In genomic region chr5:131426011-131426410, GRCh38 we compare ENCODE assay signal across 1 cellular context.
TF ChIP-seq lines count a peak whose summit lies in the region.

No MANE protein-coding gene starts in this region.

TF ChIP-seq in K562, 482 proteins besides CTCF, POLR2A, EP300 and RAD21 (continued from another document):
- no peak for TF ChIP-seq ZNF764 (CRISPR knock-in tag; IDR thresholded peaks at IDR 0.05; ENCODE audit: low read depth)
- no peak for TF ChIP-seq PBX2 (CRISPR knock-in tag; IDR thresholded peaks at IDR 0.05; ENCODE audit: low read depth)
- no peak for TF ChIP-seq PBX2 (tag; conservative IDR thresholded peaks at IDR 0.05; ENCODE audit: low read depth)
- TF ChIP-seq ILF3 (IDR thresholded peaks at IDR 0.05; ENCODE audit: borderline replicate concordance), result no peak
- no peak for TF ChIP-seq ZNF707 (CRISPR knock-in tag; conservative IDR thresholded peaks at IDR 0.05)
- TF ChIP-seq EGR1 (conservative IDR thresholded peaks at IDR 0.05), result no peak
- TF ChIP-seq SIN3A (IDR thresholded peaks at IDR 0.05; ENCODE audit: borderline replicate concordance in 2 of 2, control insufficient read depth in 1 of 2, low read depth in 2 of 2, low read length in 2 of 2), result no peak
- TF ChIP-seq ARNT (IDR thresholded peaks at IDR 0.05), result no peak
- TF ChIP-seq RREB1 (CRISPR knock-in tag; IDR thresholded peaks at IDR 0.05), result no peak
- TF ChIP-seq ETV6 (IDR thresholded peaks at IDR 0.05; ENCODE audit: borderline replicate concordance in 1 of 2, low read depth in 2 of 2, low read length in 1 of 2), result no peak
- TF ChIP-seq ETV6 (CRISPR knock-in tag; IDR thresholded peaks at IDR 0.05; ENCODE audit: borderline replicate concordance), result no peak
